Comparison of ENCODE assay signal across 13 cellular contexts in the genomic region with DNA sequence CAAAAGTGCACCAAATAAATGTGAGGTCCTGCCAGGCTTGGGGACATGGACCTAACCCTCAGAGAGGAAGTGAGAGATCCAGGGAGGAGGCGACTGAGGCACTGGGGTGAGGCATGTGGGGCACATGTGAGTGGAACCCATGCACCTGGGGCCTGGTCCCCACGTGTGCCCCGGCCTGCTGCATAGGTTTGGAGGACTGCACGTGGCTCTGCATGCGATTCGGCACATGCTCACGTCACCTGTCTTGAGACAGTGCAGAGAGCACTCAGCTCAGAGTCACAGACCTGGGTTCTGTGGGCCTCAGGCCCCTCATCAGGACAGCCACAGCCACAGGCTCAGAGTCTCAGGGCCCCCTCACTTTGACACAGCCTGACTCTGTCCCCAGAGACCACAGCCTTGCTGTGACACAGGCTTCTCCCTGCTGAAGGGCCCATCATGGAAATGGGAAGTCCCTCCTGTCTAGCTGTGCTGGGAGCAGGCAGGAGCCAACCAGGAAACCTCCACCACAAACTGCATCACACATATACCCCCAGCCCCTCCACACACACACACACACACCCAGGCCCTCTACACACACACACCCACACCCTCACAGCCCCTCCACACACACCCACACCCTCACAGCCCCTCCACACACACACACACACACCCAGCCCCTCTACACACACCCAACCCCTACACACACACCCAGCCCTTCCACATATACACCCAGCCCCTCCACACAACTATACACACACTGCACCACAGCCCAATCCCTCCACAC. TPM values are rescaled to one million over a fixed set of nuclear protein-coding genes. Genes with fewer than 3 reads are reported as not detected.
DNase-seq lines count a peak whose midpoint lies in the region; ATAC-seq, FAIRE-seq and TF ChIP-seq lines count a peak whose summit lies in the region.
"Had no signal": no experiment of that assay in that cellular context is flagged by ENCODE, and none has a peak within 500 bp of the region (broad histone marks: within the 10 kb centered on the region; RNA-seq: fewer than 3 reads in every experiment).

No MANE protein-coding gene starts in this region.

- H3K79me2 ChIP-seq in OCI-LY3 (ENCODE audit: low read length), result no peaks in the 10 kb centered on the region

- no peaks in the 10 kb centered on the region for H3K36me3 ChIP-seq in OCI-LY3 (replicated peaks; ENCODE audit: low read depth, low read length)

- H2AFZ ChIP-seq in OCI-LY3 (ENCODE audit: low read depth, low read length), result no peak overlapping the region; the same call in 1 of the 2 replicates

- intact Hi-C loops in CD14-positive monocyte (cut with micrococcal nuclease), result loop anchor here in 1 of 2 donors (10.0 kb wide), 1 partner anchor 288 kb away; the partner anchor contains the start of gene GPR3

- peaks cover 38% of the 10 kb centered on the region for H3K4me1 Mint-ChIP-seq in CD14-positive monocyte

- H3K27ac Mint-ChIP-seq in CD14-positive monocyte, result peak overlapping the region; percentile 76 to 92 (median 91)

- peaks cover 15% of the 10 kb centered on the region for H3K4me1 ChIP-seq in OCI-LY3 (ENCODE audit: low read length)

- peaks cover 0 to 2% (median 0%) of the 10 kb centered on the region in 3 donors for H3K27me3 Mint-ChIP-seq in CD14-positive monocyte (ENCODE audit: low read depth in 3 of 3)

- no peaks in the 10 kb centered on the region for H4K20me1 ChIP-seq in OCI-LY3 (ENCODE audit: insufficient read depth, low read length)

- H3K36me3 Mint-ChIP-seq in CD14-positive monocyte, result peaks cover 39 to 75% of the 10 kb centered on the region in 2 donors

- no peak for TF ChIP-seq CTCF in CD14-positive monocyte (IDR thresholded peaks at IDR 0.05)
- no peak for TF ChIP-seq CTCF in OCI-LY3 (IDR thresholded peaks at IDR 0.05; ENCODE audit: low read depth, low read length)

- H3K4me3 ChIP-seq in OCI-LY3 (ENCODE audit: low read length), result no peak overlapping the region

- ATAC-seq in GM19324 (IDR thresholded peaks at IDR 0.05; ENCODE audit: low FRiP score, unreplicated experiment), result no peak

- H3K4me3 Mint-ChIP-seq in CD14-positive monocyte, result no peak overlapping the region

- H3K4me2 ChIP-seq in OCI-LY3 (ENCODE audit: low read length), result 0 out of 2 replicates have a peak overlapping the region, but pooled peaks have one; percentile 20

- peak; percentile 75 for FAIRE-seq in GM18507 (lab: Jason Lieb, UNC)
- FAIRE-seq: TTC549 had no signal

- H3K27me3 ChIP-seq in OCI-LY3 (ENCODE audit: low read depth, low read length), result no peaks in the 10 kb centered on the region

- DNase-seq in CD14-positive monocyte (ENCODE audit: low spot score), result peak; percentile 53
- no peak for DNase-seq in GM18507 (ENCODE audit: extremely low spot score, insufficient read length, low read depth)
- peak; percentile 70 for DNase-seq in germinal center (ENCODE audit: low spot score)
- no peak for DNase-seq in COLO829 (ENCODE audit: low spot score)
- no peak for DNase-seq in LoVo (ENCODE audit: low spot score)
- no peak for DNase-seq in AML-193 (lab: John Stamatoyannopoulos, UW)
- DNase-seq: activated naive CD4-positive, alpha-beta T cell treated with Interleukin-2 at 50 U/mL for 16 hours; DMS79 treated with DMSO at 0.1 percent for 48 hours; effector CD8-positive, alpha-beta T cell; KG1 had no signal

- peaks cover 0 to 2% (median 0%) of the 10 kb centered on the region in 7 donors for H3K9me3 Mint-ChIP-seq in CD14-positive monocyte

- no peaks in the 10 kb centered on the region for H3K9me3 ChIP-seq in OCI-LY3 (ENCODE audit: insufficient read depth, low read length)

- H3K9ac ChIP-seq in OCI-LY3 (ENCODE audit: low read length), result peak overlapping the region; percentile 20; the same call in 1 of the 2 replicates

- H3K27ac ChIP-seq in OCI-LY3 (ENCODE audit: low read length), result peak overlapping the region; percentile 37

RNA-seq across cellular contexts. Expression of gene SLC9A1, which starts 48.2 kb away (rescaled TPM):
- 1 to 10 TPM; 4.5 to 4.6 TPM for polyA plus RNA-seq in CD14-positive monocyte

Comparison
In these comparisons a context has a peak if more than half of its experiments do, and no peak if none do; other contexts are left out.
1. DNase-seq: peak in CD14-positive monocyte (single experiment) and germinal center (single experiment); none in GM18507 (single experiment), COLO829 (single experiment), LoVo (single experiment) and AML-193 (0 of 2).